Comparison of ENCODE assay signal across 9 cellular contexts in genomic region chr17:36149296-36149820, GRCh38. TPM values are rescaled to one million over a fixed set of nuclear protein-coding genes. Genes with fewer than 3 reads are reported as not detected.
DNase-seq lines count a peak whose midpoint lies in the region; ATAC-seq lines count a peak whose summit lies in the region.
"Had no signal": no experiment of that assay in that cellular context is flagged by ENCODE, and none has a peak within 500 bp of the region (broad histone marks: within the 10 kb centered on the region; RNA-seq: fewer than 3 reads in every experiment).

No MANE protein-coding gene starts in this region.

- H3K9ac ChIP-seq in NT2/D1 (ENCODE audit: insufficient read length, low read depth): peak overlapping the region; percentile 34
- H3K9ac ChIP-seq in skeletal muscle satellite cell (ENCODE audit: low read depth, low read length): no peak overlapping the region

- no peak overlapping the region for H3K27ac Mint-ChIP-seq in T-helper 17 cell

- H3K4me3 ChIP-seq in NT2/D1 (ENCODE audit: insufficient read length, low read depth) (no peak overlapping the region), skeletal muscle satellite cell (ENCODE audit: low read length) (no peak overlapping the region)

- H3K4me1 ChIP-seq in NT2/D1 (ENCODE audit: insufficient read depth, insufficient read length): no peaks in the 10 kb centered on the region
- H3K4me1 ChIP-seq in skeletal muscle satellite cell (ENCODE audit: control insufficient read depth, insufficient read depth, low read length): peaks cover 3% of the 10 kb centered on the region

- H3K4me2 ChIP-seq in skeletal muscle satellite cell (ENCODE audit: low read length): peak overlapping the region; percentile 3

- H3K9me3 ChIP-seq in NT2/D1 (ENCODE audit: insufficient read depth, low read length) (no peaks in the 10 kb centered on the region), skeletal muscle satellite cell (replicated peaks; ENCODE audit: low read length) (no peaks in the 10 kb centered on the region), T-helper 17 cell (ENCODE audit: control insufficient read depth, low read length, poor library complexity, severe bottlenecking) (no peaks in the 10 kb centered on the region)

- H3K36me3 ChIP-seq in NT2/D1 (ENCODE audit: insufficient read depth, insufficient read length, low read length) (no peaks in the 10 kb centered on the region), skeletal muscle satellite cell (ENCODE audit: insufficient read depth, low read length) (no peaks in the 10 kb centered on the region)

- ATAC-seq in GM18907 (IDR thresholded peaks at IDR 0.05; ENCODE audit: unreplicated experiment) (peak; percentile 20), T-helper 17 cell (no peak), HG03520 (IDR thresholded peaks at IDR 0.05; ENCODE audit: unreplicated experiment) (no peak)

- peaks cover 54% of the 10 kb centered on the region for H3K27me3 Mint-ChIP-seq in T-helper 17 cell

- no peak for DNase-seq in NT2/D1 (ENCODE audit: low read depth, low spot score)
- peak; percentile 57 for DNase-seq in fibroblast of gingiva (ENCODE audit: low read depth)
- DNase-seq in T-helper 17 cell: no peak
- no peak for DNase-seq in NCI-H1930 (lab: John Stamatoyannopoulos, UW)
- no peak for DNase-seq in NCI-H2029 treated with DMSO at 0.1 percent for 48 hours (lab: John Stamatoyannopoulos, UW)

- no peak overlapping the region for H3K4me3 Mint-ChIP-seq in T-helper 17 cell

- H3K27me3 ChIP-seq in NT2/D1 (ENCODE audit: insufficient read depth, insufficient read length): no peaks in the 10 kb centered on the region
- H3K27me3 ChIP-seq in skeletal muscle satellite cell (ENCODE audit: control insufficient read depth, insufficient read depth, low read length): peaks cover 25% of the 10 kb centered on the region

- peaks cover 9% of the 10 kb centered on the region for H3K4me1 Mint-ChIP-seq in T-helper 17 cell

- H3K36me3 Mint-ChIP-seq in T-helper 17 cell (ENCODE audit: low read depth): no peaks in the 10 kb centered on the region

RNA-seq across cellular contexts. Expression of gene TBC1D3B, which starts 27.1 kb away (rescaled TPM):
- not detected in 2 replicates for total RNA-seq in skeletal muscle satellite cell (2012; rRNA removed)
- 1 to 10 TPM; 3.5 to 3.6 TPM for total RNA-seq in T-helper 17 cell

RNA-seq across cellular contexts. Expression of gene CCL4, which starts 45.7 kb away (rescaled TPM):
- not detected in 2 replicates for total RNA-seq in skeletal muscle satellite cell (2012; rRNA removed)
- 1 to 10 TPM; 2.2 to 2.4 TPM for total RNA-seq in T-helper 17 cell
- total RNA-seq: osteocyte had no signal

RNA-seq across cellular contexts. Expression of gene CCL3L1, which starts 47.2 kb away (rescaled TPM):
- total RNA-seq in skeletal muscle satellite cell (2012; rRNA removed): not detected in 2 replicates
- total RNA-seq in T-helper 17 cell: 1 to 10 TPM; 4.7 to 5.3 TPM
- total RNA-seq: osteocyte had no signal

RNA-seq across cellular contexts. Expression of gene CCL3, which starts 59.4 kb away (rescaled TPM):
- not detected in 2 replicates for total RNA-seq in skeletal muscle satellite cell (2012; rRNA removed)
- total RNA-seq in T-helper 17 cell: 1 to 10 TPM; 5.8 to 8.8 TPM
- total RNA-seq: osteocyte had no signal
